14 cellular contexts compared by ENCODE assay signal in genomic region chr6:76166297-76166696, GRCh38.
DNase-seq lines count a peak whose midpoint lies in the region; ATAC-seq, FAIRE-seq and TF ChIP-seq lines count a peak whose summit lies in the region.
"Had no signal": no experiment of that assay in that cellular context is flagged by ENCODE, and none has a peak within 500 bp of the region (broad histone marks: within the 10 kb centered on the region; RNA-seq: fewer than 3 reads in every experiment).

No MANE protein-coding gene starts in this region.

- H4K91ac ChIP-seq in H1 (replicated peaks; ENCODE audit: insufficient read length, low read length) (no peak overlapping the region), trophoblast cell (ENCODE audit: low read depth, low read length) (no peak overlapping the region)

- H4K20me1 ChIP-seq in H1 (replicated peaks in 1 of 2; ENCODE audit: control insufficient read depth in 1 of 2, insufficient read depth in 2 of 2, low read length in 2 of 2), result no peaks in the 10 kb centered on the region
- H4K20me1 ChIP-seq: BLaER1 had no signal

- H3K4me2 ChIP-seq in H1 (ENCODE audit: insufficient read depth in 1 of 2, low read depth in 2 of 2, low read length in 2 of 2) (no peak overlapping the region), trophoblast cell (ENCODE audit: low read length) (no peak overlapping the region)
- H3K4me2 ChIP-seq: BLaER1 had no signal

- H2BK120ac ChIP-seq in H1 (replicated peaks; ENCODE audit: low read depth, low read length) (no peak overlapping the region), trophoblast cell (ENCODE audit: insufficient read depth, low read length, poor library complexity) (no peak overlapping the region)

- POLR2A ChIA-PET in H1 (lab: Charles Lee; ENCODE audit: partially characterized antibody), result no interaction called here

- H2BK15ac ChIP-seq in H1 (ENCODE audit: low read length), result no peak overlapping the region

- DNase-seq in NCI-H146 treated with DMSO at 0.1 percent for 48 hours (lab: John Stamatoyannopoulos, UW; ENCODE audit: unreplicated experiment) (peak; percentile 88), H1 (ENCODE audit: low read depth in 1 of 2, low spot score in 2 of 2) (no peak), trophoblast cell (peak; percentile 27 to 55), NCI-H524 treated with DMSO at 0.1 percent for 48 hours (lab: John Stamatoyannopoulos, UW) (no peak), SIG-M5 (lab: John Stamatoyannopoulos, UW) (no peak)
- DNase-seq: 8988T; AML-193; CD8-positive, alpha-beta memory T cell; GF-D8; GOT3 had no signal

- TF ChIP-seq POLR2A in H1 (IDR thresholded peaks at IDR 0.05; ENCODE audit: control extremely low read depth in 1 of 2, low read depth in 2 of 2, low read length in 2 of 2), result no peak

- no peaks in the 10 kb centered on the region for H3K4me1 ChIP-seq in H1 (replicated peaks in 1 of 4; ENCODE audit: control insufficient read depth in 3 of 4, insufficient read depth in 4 of 4, low read length in 3 of 4)
- peaks cover 0 to 2% of the 10 kb centered on the region in 2 experiments for H3K4me1 ChIP-seq in trophoblast cell (ENCODE audit: control insufficient read depth in 1 of 2, insufficient read depth in 2 of 2, low read length in 2 of 2)
- H3K4me1 ChIP-seq: HAP-1 had no signal

- H3K18ac ChIP-seq in H1 (ENCODE audit: extremely low read depth, low read length) (no peak overlapping the region), trophoblast cell (ENCODE audit: low read length) (no peak overlapping the region)

- TF ChIP-seq EP300 in H1 (IDR thresholded peaks at IDR 0.05; ENCODE audit: borderline replicate concordance in 1 of 2, low read depth in 2 of 2, low read length in 2 of 2), result no peak

- H2BK12ac ChIP-seq in H1 (ENCODE audit: low read depth, low read length) (no peak overlapping the region), trophoblast cell (ENCODE audit: low read length) (no peak overlapping the region)

- H2BK20ac ChIP-seq in H1 (ENCODE audit: low read length), result no peak overlapping the region

- H4K5ac ChIP-seq in H1 (ENCODE audit: insufficient read length, low read depth, low read length), result no peak overlapping the region

- H2AK5ac ChIP-seq in H1 (ENCODE audit: low read depth, low read length) (no peak overlapping the region), trophoblast cell (ENCODE audit: low read length) (no peak overlapping the region)

- H4K12ac ChIP-seq in trophoblast cell (ENCODE audit: low read depth, low read length), result no peak overlapping the region

- CTCF ChIA-PET in H1 (lab: Charles Lee; ENCODE audit: partially characterized antibody), result interaction anchor here (0.6 to 2.5 kb wide), 6 partner anchors 11 to 236 kb away, joined by 3 to 22 read pairs (median 3); no protein-coding TSS in a partner anchor

- no peak overlapping the region for H3K23ac ChIP-seq in H1 (ENCODE audit: insufficient read length)
- H3K23ac ChIP-seq in trophoblast cell (ENCODE audit: low read length), result no peak overlapping the region

- no peak overlapping the region for H2AFZ ChIP-seq in H1 (ENCODE audit: low read length)
- no peak overlapping the region for H2AFZ ChIP-seq in trophoblast cell (ENCODE audit: insufficient read depth, low read length, poor library complexity)

- no peak for FAIRE-seq in H1 (lab: Jason Lieb, UNC)

- H3K14ac ChIP-seq in H1 (ENCODE audit: insufficient read length) (no peak overlapping the region), trophoblast cell (ENCODE audit: low read length) (no peak overlapping the region)

- H3K27ac ChIP-seq in H1 (ENCODE audit: low read depth, low read length), result no peak overlapping the region
- H3K27ac ChIP-seq in trophoblast cell (ENCODE audit: low read depth, low read length), result no peak overlapping the region
- H3K27ac ChIP-seq: BLaER1 had no signal

- H3K27me3 ChIP-seq in H1 (replicated peaks in 1 of 4; ENCODE audit: control insufficient read depth in 3 of 4, extremely low read depth in 1 of 4, insufficient read depth in 3 of 4, low read length in 3 of 4) (no peaks in the 10 kb centered on the region), trophoblast cell (ENCODE audit: insufficient read depth, low read length) (no peaks in the 10 kb centered on the region)
- H3K27me3 ChIP-seq: BLaER1 had no signal

- no peak overlapping the region for H2BK5ac ChIP-seq in H1 (ENCODE audit: low read depth, low read length)
- no peak overlapping the region for H2BK5ac ChIP-seq in trophoblast cell (ENCODE audit: low read depth, low read length, poor library complexity)

- H3K9ac ChIP-seq in H1 (replicated peaks in 1 of 4; ENCODE audit: extremely low read depth in 1 of 4, low read depth in 3 of 4, low read length in 3 of 4) (no peak overlapping the region), trophoblast cell (ENCODE audit: low read length) (no peak overlapping the region)
- H3K9ac ChIP-seq: BLaER1 had no signal

- H3K79me2 ChIP-seq in H1 (ENCODE audit: control insufficient read depth in 1 of 2, insufficient read depth in 2 of 2, low read length in 2 of 2) (no peaks in the 10 kb centered on the region), trophoblast cell (ENCODE audit: control insufficient read depth, insufficient read depth, low read length, poor library complexity) (no peaks in the 10 kb centered on the region)

- H3K4ac ChIP-seq in H1 (replicated peaks; ENCODE audit: insufficient read length, low read depth, low read length), result no peak overlapping the region
- no peak overlapping the region for H3K4ac ChIP-seq in trophoblast cell (ENCODE audit: low read depth, low read length)

- no peaks in the 10 kb centered on the region for H3K36me3 ChIP-seq in H1 (ENCODE audit: control insufficient read depth in 2 of 4, insufficient read depth in 4 of 4, low read length in 3 of 4)
- no peaks in the 10 kb centered on the region for H3K36me3 ChIP-seq in trophoblast cell (ENCODE audit: control insufficient read depth in 1 of 2, insufficient read depth in 2 of 2, low read length in 2 of 2)
- H3K36me3 ChIP-seq: BLaER1, HAP-1 had no signal

- H3K56ac ChIP-seq in H1 (replicated peaks; ENCODE audit: insufficient read length, low read depth, low read length), result no peak overlapping the region

- no peak for TF ChIP-seq RAD21 in H1 (IDR thresholded peaks at IDR 0.05 in 1 of 2, conservative IDR thresholded peaks at IDR 0.05 in 1 of 2; ENCODE audit: low read depth in 2 of 2, low read length in 2 of 2)

- TF ChIP-seq CTCF in H1 (IDR thresholded peaks at IDR 0.05; ENCODE audit: control extremely low read depth in 1 of 3, insufficient read depth in 1 of 3, low read depth in 1 of 3, low read length in 3 of 3), result no peak

- H3K23me2 ChIP-seq in H1 (ENCODE audit: low read depth, low read length), result no peaks in the 10 kb centered on the region

- H4K8ac ChIP-seq in H1 (ENCODE audit: extremely low read depth, insufficient read depth, low read length) (0 out of 2 replicates have a peak overlapping the region, but pooled peaks have one; percentile 68), trophoblast cell (ENCODE audit: low read depth, low read length) (no peak overlapping the region)

- H3K4me3 ChIP-seq in H1 (ENCODE audit: extremely low read depth in 1 of 4, insufficient read depth in 2 of 4, low read depth in 3 of 4, low read length in 4 of 4), result no peak overlapping the region
- no peak overlapping the region for H3K4me3 ChIP-seq in trophoblast cell (ENCODE audit: low read depth, low read length)
- H3K4me3 ChIP-seq: BLaER1, HAP-1 had no signal

- WGBS in H1 (ENCODE audit: extremely low coverage in 1 of 2, insufficient coverage in 1 of 2, insufficient read length in 1 of 2, insufficient replicate concordance in 2 of 2, low coverage in 1 of 2, low lambda C conversion rate in 2 of 2, missing lambda C conversion rate in 1 of 2), 2 experiments, result 92% methylated on average over 4 of the region's 6 CpGs; no CpG with 5 or more reads in 1 of the 2 experiments
- no CpG with 5 or more reads among the region's 6 CpGs for WGBS in trophoblast cell (ENCODE audit: extremely low coverage, insufficient coverage, insufficient read length)

- ATAC-seq in GM18867 (IDR thresholded peaks at IDR 0.05; ENCODE audit: unreplicated experiment), result peak; percentile 13
- ATAC-seq in HG02759 (IDR thresholded peaks at IDR 0.05; ENCODE audit: unreplicated experiment), result no peak

- H3K79me1 ChIP-seq in H1 (ENCODE audit: low read depth, low read length), result no peaks in the 10 kb centered on the region
- no peaks in the 10 kb centered on the region for H3K79me1 ChIP-seq in trophoblast cell (ENCODE audit: low read length)

- H3K9me3 ChIP-seq in H1 (ENCODE audit: insufficient read depth in 2 of 2, low read depth in 1 of 2, low read length in 1 of 2) (peaks cover 0 to 4% of the 10 kb centered on the region in 2 experiments; a peak in 1 of 4 replicates), trophoblast cell (ENCODE audit: insufficient read depth, low read depth, low read length) (peaks cover 6% of the 10 kb centered on the region)
- H3K9me3 ChIP-seq: HAP-1 had no signal

TF ChIP-seq in H1, 55 proteins besides CTCF, POLR2A, EP300 and RAD21:
- TF ChIP-seq CBX8 (IDR thresholded peaks at IDR 0.05; ENCODE audit: borderline replicate concordance, low read depth, low read length) (no peak), GABPA (IDR thresholded peaks at IDR 0.05; ENCODE audit: borderline replicate concordance, insufficient read depth, low read length) (no peak), CEBPB (IDR thresholded peaks at IDR 0.05; ENCODE audit: low read depth, low read length) (no peak), USF2 (IDR thresholded peaks at IDR 0.05; ENCODE audit: low read length) (no peak), SAP30 (IDR thresholded peaks at IDR 0.05; ENCODE audit: insufficient read depth, insufficient replicate concordance, low read length) (no peak), CHD2 (IDR thresholded peaks at IDR 0.05; ENCODE audit: low read length) (no peak), TAF1 (IDR thresholded peaks at IDR 0.05; ENCODE audit: low read depth, low read length) (no peak), SP1 (IDR thresholded peaks at IDR 0.05; ENCODE audit: low read depth, low read length) (no peak), SUZ12 (IDR thresholded peaks at IDR 0.05; ENCODE audit: low read length) (no peak)

Comparison
In these comparisons a context has a peak if more than half of its experiments do, and no peak if none do; other contexts are left out.
1. DNase-seq: peak in NCI-H146 treated with DMSO at 0.1 percent for 48 hours (single experiment) and trophoblast cell (2 of 2); none in H1 (0 of 2), NCI-H524 treated with DMSO at 0.1 percent for 48 hours (single experiment) and SIG-M5 (single experiment).